23 cellular contexts compared by ENCODE assay signal in genomic region chr19:3660493-3661219, GRCh38. TPM values are rescaled to one million over a fixed set of nuclear protein-coding genes. Genes with fewer than 3 reads are reported as not detected.
"Had no signal": no experiment of that assay in that cellular context is flagged by ENCODE, and none has a peak within 500 bp of the region (broad histone marks: within the 10 kb centered on the region; RNA-seq: fewer than 3 reads in every experiment).

No MANE protein-coding gene starts in this region.

- DNase-seq: activated CD4-positive, alpha-beta T cell treated with anti-CD3 and anti-CD28 coated beads for 1 hour; activated CD4-positive, alpha-beta T cell treated with anti-CD3 and anti-CD28 coated beads, Interleukin-2, amount 50 U/mL, for 1 hour; activated CD8-positive, alpha-beta T cell treated with anti-CD3 and anti-CD28 coated beads, Interleukin-2, amount 10 ng/mL, durations not matched to agents 7 days and 5 days; activated gamma-delta T cell; aorta; mesenchymal stem cell; mucosa of descending colon; naive thymus-derived CD4-positive, alpha-beta T cell; retina; spleen; stimulated activated CD4-positive, alpha-beta T cell treated with anti-CD3 and anti-CD28 coated beads, Interleukin-4, amount 100 ng/mL, for 1 hour; stimulated activated naive CD4-positive, alpha-beta T cell treated with Interleukin-2 at 50 U/mL for 16 hours; T-cell; thyroid gland; upper lobe of right lung had no signal

- H3K4me3 ChIP-seq: dorsolateral prefrontal cortex, esophagus muscularis mucosa, mucosa of descending colon, spleen, thyroid gland, upper lobe of right lung had no signal

- ATAC-seq: activated CD8-positive, alpha-beta T cell treated with anti-CD3 and anti-CD28 coated beads, Interleukin-2, amount 10 ng/mL, durations not matched to agents 7 days and 5 days; activated naive CD4-positive, alpha-beta T cell treated with anti-CD3 and anti-CD28 coated beads, Interleukin-2, amount 50 U/mL, for 72 hours; mucosa of descending colon; naive thymus-derived CD4-positive, alpha-beta T cell; T-cell; upper lobe of right lung had no signal

- H3K27me3 ChIP-seq: dorsolateral prefrontal cortex, esophagus muscularis mucosa, spleen, thyroid gland, upper lobe of right lung had no signal

- H3K9me3 Mint-ChIP-seq: activated naive CD4-positive, alpha-beta T cell treated with anti-CD3 and anti-CD28 coated beads, Interleukin-2, amount 50 U/mL, for 72 hours; activated T-helper 1 cell treated with anti-CD3 and anti-CD28 coated beads, Interleukin-12 subunit alpha, Interleukin-12 subunit beta, Interleukin-2, Interleukin-4 antibody, amounts not matched to agents 30 ng/mL and 10 ng/mL and 1 ng/mL, durations not matched to agents 14 hours and 24 hours and 36 hours; naive thymus-derived CD4-positive, alpha-beta T cell; neural crest cell; T-cell had no signal

- H3K27ac ChIP-seq: esophagus muscularis mucosa, spleen, thyroid gland, upper lobe of right lung had no signal

- H3K27me3 Mint-ChIP-seq: brain; naive thymus-derived CD4-positive, alpha-beta T cell; T-cell had no signal

- H3K9me3 ChIP-seq: esophagus muscularis mucosa, mucosa of descending colon, thyroid gland, upper lobe of right lung had no signal

- H3K4me3 Mint-ChIP-seq: activated CD8-positive, alpha-beta T cell treated with anti-CD3 and anti-CD28 coated beads, Interleukin-2, amount 10 ng/mL, durations not matched to agents 7 days and 5 days; activated T-helper 1 cell treated with anti-CD3 and anti-CD28 coated beads, Interleukin-12 subunit alpha, Interleukin-12 subunit beta, Interleukin-2, Interleukin-4 antibody, amounts not matched to agents 30 ng/mL and 10 ng/mL and 1 ng/mL, durations not matched to agents 14 hours and 24 hours and 36 hours; brain; naive thymus-derived CD4-positive, alpha-beta T cell; neural crest cell; T-cell had no signal

- H3K27ac Mint-ChIP-seq: activated CD8-positive, alpha-beta T cell treated with anti-CD3 and anti-CD28 coated beads, Interleukin-2, amount 10 ng/mL, durations not matched to agents 7 days and 5 days; activated T-helper 1 cell treated with anti-CD3 and anti-CD28 coated beads, Interleukin-12 subunit alpha, Interleukin-12 subunit beta, Interleukin-2, Interleukin-4 antibody, amounts not matched to agents 30 ng/mL and 10 ng/mL and 1 ng/mL, durations not matched to agents 14 hours and 24 hours and 36 hours had no signal

- H3K4me1 Mint-ChIP-seq: brain; naive thymus-derived CD4-positive, alpha-beta T cell; neural crest cell had no signal

- H3K4me1 ChIP-seq: upper lobe of right lung had no signal

RNA-seq across cellular contexts. Expression of gene TJP3, which starts 47.5 kb away (rescaled TPM):
- total RNA-seq: frontal cortex, neural crest cell, osteoblast had no signal
